ENCODE assay signal across 18 cellular contexts in the genomic region with DNA sequence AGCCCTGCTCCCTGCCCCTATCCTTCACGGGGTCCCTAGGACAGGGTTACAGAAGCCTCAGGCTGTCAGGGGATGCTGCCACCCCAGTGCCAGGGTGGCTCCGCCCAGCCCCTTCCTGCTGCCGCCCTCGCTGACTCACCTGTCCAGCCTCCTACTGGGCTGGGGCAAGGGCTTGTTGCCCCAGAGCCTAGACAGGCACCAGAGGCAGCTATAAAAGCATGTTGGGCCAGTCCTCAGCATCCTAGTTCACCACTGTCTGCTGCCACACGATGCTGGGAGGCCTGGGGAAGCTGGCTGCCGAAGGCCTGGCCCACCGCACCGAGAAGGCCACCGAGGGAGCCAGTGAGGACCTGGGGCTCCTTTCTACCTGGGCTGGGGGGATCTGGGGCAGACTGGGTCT. TPM values are rescaled to one million over a fixed set of nuclear protein-coding genes. Genes with fewer than 3 reads are reported as not detected.
"Had no signal": no experiment of that assay in that cellular context is flagged by ENCODE, and none has a peak within 500 bp of the region (broad histone marks: within the 10 kb centered on the region; RNA-seq: fewer than 3 reads in every experiment).

Gene FAM25A (plus strand): TSS at position 239 of the 400 bp plus-strand sequence. CDS start 31 bp downstream, at position 270.

RNA-seq across cellular contexts. Expression of gene FAM25A, which starts in this region (rescaled TPM):
- total RNA-seq: epithelial cell of proximal tubule, gastroesophageal sphincter, heart left ventricle, hepatocyte, kidney epithelial cell, left colon, left ventricle myocardium inferior, lower lobe of right lung, mononuclear cell, natural killer cell, neural crest cell, omental fat pad, pancreas, posterior vena cava, pulmonary artery endothelial cell, thyroid gland, ureter had no signal
- polyA plus RNA-seq: heart left ventricle, hepatocyte, small intestine had no signal
